In the genomic region with DNA sequence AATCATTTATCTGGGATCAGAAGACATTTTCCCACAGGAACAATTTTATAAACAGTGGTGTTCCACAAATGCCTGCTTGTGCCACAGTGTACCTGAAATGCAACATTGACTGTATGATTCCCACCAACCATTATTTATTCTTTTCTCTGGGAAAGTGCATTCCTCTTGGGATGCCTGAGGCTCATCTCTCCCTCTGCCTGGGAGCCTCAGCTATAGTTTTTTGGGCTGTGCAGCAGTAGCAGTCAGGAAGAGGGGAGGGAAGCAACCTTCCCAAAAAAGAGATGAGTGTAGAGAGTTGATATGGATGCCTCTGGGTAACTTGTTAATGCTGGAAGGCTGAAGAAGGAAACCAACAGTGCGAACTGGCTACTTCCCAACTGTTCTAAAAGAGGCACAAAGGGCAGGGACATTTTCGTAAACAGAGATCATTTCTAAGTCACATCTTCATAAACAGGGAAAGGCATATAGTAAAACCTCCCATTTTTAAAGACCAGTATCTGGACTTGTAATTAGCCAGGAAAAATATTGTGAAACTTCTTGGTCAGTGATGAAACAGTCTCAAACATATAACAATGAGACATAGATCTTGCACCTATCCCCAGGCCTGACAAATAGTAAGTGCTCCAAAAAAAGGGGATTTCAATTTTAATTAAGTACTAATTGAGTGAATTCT, we compare ENCODE assay signal across 10 cellular contexts. TPM values are rescaled to one million over a fixed set of nuclear protein-coding genes. Genes with fewer than 3 reads are reported as not detected.
DNase-seq lines count a peak whose midpoint lies in the region; ATAC-seq, FAIRE-seq and TF ChIP-seq lines count a peak whose summit lies in the region.
"Had no signal": no experiment of that assay in that cellular context is flagged by ENCODE, and none has a peak within 500 bp of the region (broad histone marks: within the 10 kb centered on the region; RNA-seq: fewer than 3 reads in every experiment).

No MANE protein-coding gene starts in this region.

- peaks cover 0 to 3% (median 0%) of the 10 kb centered on the region in 8 donors for H3K9me3 Mint-ChIP-seq in CD4-positive, alpha-beta memory T cell
- H3K9me3 Mint-ChIP-seq: activated T-helper 17 cell treated with anti-CD3 and anti-CD28 coated beads, Interleukin-2, amount 50 U/mL, for 72 hours had no signal

- H3K4me3 Mint-ChIP-seq in CD4-positive, alpha-beta memory T cell, result no peak overlapping the region
- H3K4me3 Mint-ChIP-seq: activated T-helper 17 cell treated with anti-CD3 and anti-CD28 coated beads, Interleukin-2, amount 50 U/mL, for 72 hours had no signal

- H3K4me3 ChIP-seq in IMR-90 (ENCODE audit: insufficient read depth, low read depth, low read length), result no peak overlapping the region
- H3K4me3 ChIP-seq in lower lobe of right lung, result no peak overlapping the region
- H3K4me3 ChIP-seq in testis, result no peak overlapping the region
- no peak overlapping the region for H3K4me3 ChIP-seq in CD4-positive, alpha-beta memory T cell (ENCODE audit: low read length in 2 of 2)

- ATAC-seq in IMR-90 (ENCODE audit: low read depth), result no peak
- ATAC-seq in lower lobe of right lung, result no peak
- ATAC-seq in HG02759 (IDR thresholded peaks at IDR 0.05; ENCODE audit: unreplicated experiment), result no peak
- ATAC-seq: activated T-helper 17 cell treated with anti-CD3 and anti-CD28 coated beads, Interleukin-2, amount 50 U/mL, for 72 hours had no signal

- TF ChIP-seq POLR2A in IMR-90 (IDR thresholded peaks at IDR 0.05; ENCODE audit: low read depth, low read length), result no peak
- no peak for TF ChIP-seq POLR2A in testis (IDR thresholded peaks at IDR 0.05)

- H3K18ac ChIP-seq in IMR-90 (ENCODE audit: low read depth, low read length), result peak overlapping the region; percentile 99

- H3K9me3 ChIP-seq in IMR-90 (ENCODE audit: control insufficient read depth, insufficient read depth, low read length) (no peaks in the 10 kb centered on the region), lower lobe of right lung (no peaks in the 10 kb centered on the region), testis (no peaks in the 10 kb centered on the region)
- no peaks in the 10 kb centered on the region for H3K9me3 ChIP-seq in CD4-positive, alpha-beta memory T cell (ENCODE audit: control insufficient read depth in 1 of 2, low read length in 2 of 2)

- dilution Hi-C loops in IMR-90 (cut with HindIII; ENCODE audit: low sequenced_read_pairs, unreplicated experiment), result no loop called here

- peaks cover 23% of the 10 kb centered on the region for H4K20me1 ChIP-seq in IMR-90 (ENCODE audit: insufficient read depth, low read length)

- no peak overlapping the region for H2AK9ac ChIP-seq in IMR-90 (replicated peaks; ENCODE audit: low read depth, low read length, poor library complexity)

- peak overlapping the region; percentile 97 for H3K14ac ChIP-seq in IMR-90 (replicated peaks; ENCODE audit: low read depth, low read length)

- peak overlapping the region; percentile 99 for H3K56ac ChIP-seq in IMR-90 (ENCODE audit: extremely low read depth, insufficient read depth, low read length)

- H2BK20ac ChIP-seq in IMR-90 (ENCODE audit: low read depth, low read length), result peak overlapping the region; percentile 97

- peak overlapping the region; percentile 81 for H3K4me2 ChIP-seq in IMR-90 (ENCODE audit: low read depth, low read length)

- peaks cover 20% of the 10 kb centered on the region for H3K9me1 ChIP-seq in IMR-90 (ENCODE audit: insufficient read depth, low read length)

- H3K27ac Mint-ChIP-seq in CD4-positive, alpha-beta memory T cell, result no peak overlapping the region
- H3K27ac Mint-ChIP-seq: activated T-helper 17 cell treated with anti-CD3 and anti-CD28 coated beads, Interleukin-2, amount 50 U/mL, for 72 hours had no signal

- in situ Hi-C loops in IMR-90 (cut with MboI; ENCODE audit: low sequenced_read_pairs), result no loop called here

- no peaks in the 10 kb centered on the region for H3K27me3 Mint-ChIP-seq in CD4-positive, alpha-beta memory T cell

- intact Hi-C loops in IMR-90 (cut with micrococcal nuclease) (loop anchor here (2.0 to 5.0 kb wide), 3 partner anchors 51 to 131 kb away; a partner anchor contains a TSS), lower lobe of right lung (cut with DNase I) (no loop called here), testis (cut with DNase I; ENCODE audit: low total_unique reads) (no loop called here)
- intact Hi-C loops in CD4-positive, alpha-beta memory T cell (cut with micrococcal nuclease), result no loop called here

- BruUV-seq in IMR-90 (replicated peaks; lab: Mats Ljungman, UMichigan), result no TSS peak

- H3K23ac ChIP-seq in IMR-90 (ENCODE audit: low read depth, low read length), result peak overlapping the region; percentile 92

- H2AK5ac ChIP-seq in IMR-90 (ENCODE audit: low read depth, low read length), result peak overlapping the region; percentile 80

- peaks cover 0 to 26% of the 10 kb centered on the region in 2 experiments; a peak in 2 of 4 replicates for H3K79me1 ChIP-seq in IMR-90 (ENCODE audit: low read depth in 1 of 2, low read length in 2 of 2)

- H2AFZ ChIP-seq in IMR-90 (replicated peaks; ENCODE audit: low read length, poor library complexity), result peak overlapping the region; percentile 66

- H3K36me3 Mint-ChIP-seq in CD4-positive, alpha-beta memory T cell, result no peaks in the 10 kb centered on the region

- H3K36me3 ChIP-seq in IMR-90 (ENCODE audit: control insufficient read depth, insufficient read depth, low read length) (peaks cover 3% of the 10 kb centered on the region), lower lobe of right lung (no peaks in the 10 kb centered on the region), testis (ENCODE audit: low read depth, missing control alignments) (no peaks in the 10 kb centered on the region)
- no peaks in the 10 kb centered on the region for H3K36me3 ChIP-seq in CD4-positive, alpha-beta memory T cell (ENCODE audit: insufficient read depth, low read length)

- H4K91ac ChIP-seq in IMR-90 (ENCODE audit: insufficient read depth, low read depth, low read length), result peak overlapping the region; percentile 98

- TF ChIP-seq CTCF in IMR-90 (conservative IDR thresholded peaks at IDR 0.05; ENCODE audit: low read depth, low read length) (no peak), lower lobe of right lung (IDR thresholded peaks at IDR 0.05) (no peak), testis (IDR thresholded peaks at IDR 0.05) (no peak)

- H3K4me1 ChIP-seq in IMR-90 (ENCODE audit: control insufficient read depth, insufficient read depth, low read length) (peaks cover 15% of the 10 kb centered on the region), lower lobe of right lung (peaks cover 9% of the 10 kb centered on the region), testis (peaks cover 12% of the 10 kb centered on the region)
- H3K4me1 ChIP-seq in CD4-positive, alpha-beta memory T cell (ENCODE audit: insufficient read depth, low read length), result no peaks in the 10 kb centered on the region

- peak overlapping the region; percentile 98 for H2BK120ac ChIP-seq in IMR-90 (ENCODE audit: low read depth, low read length)

- peak overlapping the region; percentile 98 for H2BK15ac ChIP-seq in IMR-90 (ENCODE audit: low read depth, low read length)

- H3K27ac ChIP-seq in IMR-90 (ENCODE audit: insufficient read depth, low read length), result peak overlapping the region; percentile 84
- H3K27ac ChIP-seq in lower lobe of right lung, result peak overlapping the region; percentile 84
- peak overlapping the region; percentile 85 to 90 for H3K27ac ChIP-seq in testis
- no peak overlapping the region for H3K27ac ChIP-seq in CD4-positive, alpha-beta memory T cell (ENCODE audit: low read depth, low read length)

- peak overlapping the region; percentile 90 for H2BK5ac ChIP-seq in IMR-90 (ENCODE audit: low read depth, low read length, poor library complexity, severe bottlenecking)

- TF ChIP-seq RAD21 in IMR-90 (IDR thresholded peaks at IDR 0.05; ENCODE audit: low read length), result no peak

- CTCF ChIA-PET in IMR-90 (lab: Yijun Ruan, JAX), result no interaction called here
- CTCF ChIA-PET in CD4-positive, alpha-beta memory T cell (lab: Charles Lee; ENCODE audit: partially characterized antibody), result no interaction called here

- H4K8ac ChIP-seq in IMR-90 (ENCODE audit: low read depth in 2 of 2, low read length in 2 of 2), result peak overlapping the region; percentile 93 to 96

- POLR2A ChIA-PET in IMR-90 (lab: Charles Lee; ENCODE audit: unreplicated experiment), result no interaction called here
- POLR2A ChIA-PET in CD4-positive, alpha-beta memory T cell (lab: Charles Lee; ENCODE audit: partially characterized antibody), result no interaction called here

- H3K27me3 ChIP-seq in IMR-90 (ENCODE audit: control insufficient read depth, insufficient read depth, low read length), result no peaks in the 10 kb centered on the region
- no peaks in the 10 kb centered on the region for H3K27me3 ChIP-seq in lower lobe of right lung (ENCODE audit: low read depth)
- H3K27me3 ChIP-seq in testis, result no peaks in the 10 kb centered on the region
- H3K27me3 ChIP-seq in CD4-positive, alpha-beta memory T cell (ENCODE audit: insufficient read depth, low read length), result no peaks in the 10 kb centered on the region

- no CpG with 5 or more reads among the region's 2 CpGs for WGBS in IMR-90 (ENCODE audit: extremely low coverage in 2 of 2, insufficient read length in 1 of 2), 2 experiments
- 47 to 69% methylated on average over 2 of the region's 2 CpGs for WGBS in testis, 2 donors

- FAIRE-seq in HTR-8/SVneo (lab: Jason Lieb, UNC), result no peak

- peak overlapping the region; percentile 72 for H3K9ac ChIP-seq in IMR-90 (ENCODE audit: low read depth, low read length)

- peak overlapping the region; percentile 97 for H4K5ac ChIP-seq in IMR-90 (ENCODE audit: low read depth, low read length)

- no peaks in the 10 kb centered on the region for H3K4me1 Mint-ChIP-seq in CD4-positive, alpha-beta memory T cell
- H3K4me1 Mint-ChIP-seq: activated T-helper 17 cell treated with anti-CD3 and anti-CD28 coated beads, Interleukin-2, amount 50 U/mL, for 72 hours had no signal

- DNase-seq in IMR-90, result no peak
- DNase-seq in dedifferentiated amniotic fluid mesenchymal stem cell (ENCODE audit: extremely low spot score), result peak; percentile 46
- no peak for DNase-seq in lower lobe of right lung
- DNase-seq in testis, result no peak
- DNase-seq in HTR-8/SVneo (ENCODE audit: insufficient read length, low spot score), result no peak
- no peak for DNase-seq in CD4-positive, alpha-beta memory T cell
- DNase-seq in COR-L47 (lab: John Stamatoyannopoulos, UW), result no peak
- DNase-seq: NCI-H1105 had no signal

- peak overlapping the region; percentile 96 for H3K4ac ChIP-seq in IMR-90 (ENCODE audit: low read depth, low read length)

TF ChIP-seq in IMR-90, 13 proteins besides CTCF, POLR2A, EP300 and RAD21:
- TF ChIP-seq MAZ (IDR thresholded peaks at IDR 0.05; ENCODE audit: borderline replicate concordance, low read depth, low read length), result no peak
- TF ChIP-seq CEBPB (IDR thresholded peaks at IDR 0.05; ENCODE audit: low read depth, low read length), result peak; percentile 87

RNA-seq across cellular contexts. Expression of a gene that starts 1.4 kb away (rescaled TPM):
- total RNA-seq in IMR-90 (2012; rRNA removed), result 487 and 532 TPM in 2 replicates
- polyA plus RNA-seq in IMR-90 (2012; rRNA removed), result 375 and 382 TPM in 2 replicates
- 140 and 308 TPM in 2 replicates for polyA plus RNA-seq in IMR-90 (2012; cell fraction: cytosol; rRNA removed)
- 114 and 384 TPM in 2 replicates for polyA plus RNA-seq in IMR-90 (2012; cell fraction: nucleus; rRNA removed; ENCODE audit: low replicate concordance)
- total RNA-seq in lower lobe of right lung, result 140 TPM
- 100 to 1,000 TPM; 135 to 153 TPM for total RNA-seq in testis
- 103 TPM for polyA plus RNA-seq in testis (ENCODE audit: insufficient read depth, low read depth, low replicate concordance)
- total RNA-seq in CD4-positive, alpha-beta memory T cell, result not detected
- polyA plus RNA-seq in CD4-positive, alpha-beta memory T cell, result under 1 TPM in 1 of 2 donors, not detected in 1; 0.13 TPM

Comparison
In these comparisons a context has a peak if more than half of its experiments do, and no peak if none do; other contexts are left out.
1. RNA of a gene that starts 1.4 kb away (total RNA-seq): 487 to 532 TPM in IMR-90, 135 to 153 TPM in testis and 140 TPM in lower lobe of right lung (single experiment); not detected in CD4-positive, alpha-beta memory T cell; every median in the first group is over 100 times any median in the second.